In genomic region chr19:17329061-17329767, GRCh38 we compare ENCODE assay signal across 12 cellular contexts. TPM values are rescaled to one million over a fixed set of nuclear protein-coding genes. Genes with fewer than 3 reads are reported as not detected.
DNase-seq lines count a peak whose midpoint lies in the region; ATAC-seq and TF ChIP-seq lines count a peak whose summit lies in the region.
"Had no signal": no experiment of that assay in that cellular context is flagged by ENCODE, and none has a peak within 500 bp of the region (broad histone marks: within the 10 kb centered on the region; RNA-seq: fewer than 3 reads in every experiment).

No MANE protein-coding gene starts in this region.

- no peak overlapping the region for H2AFZ ChIP-seq in Karpas-422 (ENCODE audit: low read length)

- no peak overlapping the region for H3K4me2 ChIP-seq in Karpas-422 (ENCODE audit: low read depth, low read length, poor library complexity, severe bottlenecking)

- H4K20me1 ChIP-seq in Karpas-422 (ENCODE audit: insufficient read depth, low read depth, low read length), result no peaks in the 10 kb centered on the region

- TF ChIP-seq CTCF in CD4-positive, alpha-beta T cell (IDR thresholded peaks at IDR 0.05), result no peak

- POLR2A ChIA-PET in CD4-positive, alpha-beta T cell (lab: Charles Lee), result interaction anchor here (1.2 to 3.5 kb wide), 2 partner anchors 20 to 36 kb away, joined by 3 to 29 read pairs; partner anchors contain the start of gene DDA1
- POLR2A ChIA-PET in naive thymus-derived CD8-positive, alpha-beta T cell (lab: Charles Lee), result interaction anchor here (0.7 to 2.9 kb wide), 7 partner anchors 20 to 254 kb away, joined by 3 to 12 read pairs (median 3); partner anchors contain the start of genes ABHD8, DDA1 and HAUS8

- H3K27ac Mint-ChIP-seq in CD4-positive, alpha-beta T cell, result no peak overlapping the region
- no peak overlapping the region for H3K27ac Mint-ChIP-seq in dendritic cell treated with granulocyte-macrophage colony-stimulating factor and Interleukin-4, amounts not matched to agents 40 ng/mL and 50 ng/mL, for 4 days
- H3K27ac Mint-ChIP-seq in naive thymus-derived CD8-positive, alpha-beta T cell, result peak overlapping the region in 3 of 10 donors; percentile 13 to 61 (median 43)
- H3K27ac Mint-ChIP-seq: brain had no signal

- peak overlapping the region; percentile 52; the same call in 1 of the 2 replicates for H3K9ac ChIP-seq in HUES64 (ENCODE audit: low read depth, low read length)
- no peak overlapping the region for H3K9ac ChIP-seq in Karpas-422 (ENCODE audit: low read length)

- H3K27me3 Mint-ChIP-seq in CD4-positive, alpha-beta T cell, result no peaks in the 10 kb centered on the region
- H3K27me3 Mint-ChIP-seq in dendritic cell treated with granulocyte-macrophage colony-stimulating factor and Interleukin-4, amounts not matched to agents 40 ng/mL and 50 ng/mL, for 4 days, result peaks cover 35% of the 10 kb centered on the region
- H3K27me3 Mint-ChIP-seq in naive thymus-derived CD8-positive, alpha-beta T cell, result no peaks in the 10 kb centered on the region

- H3K4me1 ChIP-seq in HUES64 (ENCODE audit: insufficient read depth, low read length) (0 out of 2 replicates have a peak, but pooled peaks cover 4% of the 10 kb centered on the region), Karpas-422 (ENCODE audit: low read length) (peaks cover 5% of the 10 kb centered on the region)
- H3K4me1 ChIP-seq: foreskin keratinocyte had no signal

- no peaks in the 10 kb centered on the region for H3K9me3 ChIP-seq in CD4-positive, alpha-beta T cell (ENCODE audit: control insufficient read depth, low read length)
- no peaks in the 10 kb centered on the region for H3K9me3 ChIP-seq in HUES64 (ENCODE audit: insufficient read depth, low read depth, low read length)
- no peaks in the 10 kb centered on the region for H3K9me3 ChIP-seq in Karpas-422 (ENCODE audit: low read length)

- ATAC-seq in CD4-positive, alpha-beta T cell (ENCODE audit: poor library complexity), result peak; percentile 24
- peak; percentile 48 to 59 for ATAC-seq in naive thymus-derived CD8-positive, alpha-beta T cell
- ATAC-seq in GM21367 (IDR thresholded peaks at IDR 0.05; ENCODE audit: unreplicated experiment), result no peak
- ATAC-seq: foreskin keratinocyte had no signal

- DNase-seq in CD4-positive, alpha-beta T cell, result peak in 3 of 10 experiments; percentile 15 to 22 (median 16)
- peak in 4 of 10 donors; percentile 31 to 44 (median 41) for DNase-seq in naive thymus-derived CD8-positive, alpha-beta T cell
- DNase-seq in Karpas-422 (no peak), RPMI8226 (no peak), NCI-H2029 (lab: John Stamatoyannopoulos, UW) (no peak)
- DNase-seq: foreskin keratinocyte, NCI-H1930 had no signal

- no peaks in the 10 kb centered on the region for H3K9me3 Mint-ChIP-seq in CD4-positive, alpha-beta T cell
- H3K9me3 Mint-ChIP-seq in dendritic cell treated with granulocyte-macrophage colony-stimulating factor and Interleukin-4, amounts not matched to agents 40 ng/mL and 50 ng/mL, for 4 days, result no peaks in the 10 kb centered on the region
- no peaks in the 10 kb centered on the region for H3K9me3 Mint-ChIP-seq in naive thymus-derived CD8-positive, alpha-beta T cell
- H3K9me3 Mint-ChIP-seq: neural crest cell had no signal

- H3K27me3 ChIP-seq in CD4-positive, alpha-beta T cell (ENCODE audit: control insufficient read depth, insufficient read depth, low read length), result no peaks in the 10 kb centered on the region
- H3K27me3 ChIP-seq in HUES64 (ENCODE audit: insufficient read depth, low read length), result peaks cover 7% of the 10 kb centered on the region
- no peaks in the 10 kb centered on the region for H3K27me3 ChIP-seq in Karpas-422 (ENCODE audit: low read length)

- CTCF ChIA-PET in CD4-positive, alpha-beta T cell (lab: Charles Lee), result interaction anchor here (3.5 kb wide), 1 partner anchor 24 kb away, joined by 13 read pairs; the partner anchor contains the start of gene MRPL34

- H3K4me3 ChIP-seq in HUES64 (ENCODE audit: low read length) (peak overlapping the region; percentile 47), Karpas-422 (ENCODE audit: low read length) (no peak overlapping the region)

- no peak overlapping the region for H3K27ac ChIP-seq in CD4-positive, alpha-beta T cell (ENCODE audit: low read depth, low read length)
- H3K27ac ChIP-seq in HUES64 (ENCODE audit: low read depth, low read length), result no peak overlapping the region
- H3K27ac ChIP-seq in Karpas-422 (ENCODE audit: low read length), result no peak overlapping the region
- H3K27ac ChIP-seq: foreskin keratinocyte had no signal

- peaks cover 5% of the 10 kb centered on the region for H3K36me3 Mint-ChIP-seq in CD4-positive, alpha-beta T cell (ENCODE audit: low read depth)
- H3K36me3 Mint-ChIP-seq in dendritic cell treated with granulocyte-macrophage colony-stimulating factor and Interleukin-4, amounts not matched to agents 40 ng/mL and 50 ng/mL, for 4 days (ENCODE audit: low read depth), result peaks cover 92% of the 10 kb centered on the region
- no peaks in the 10 kb centered on the region for H3K36me3 Mint-ChIP-seq in naive thymus-derived CD8-positive, alpha-beta T cell

- H3K9me2 ChIP-seq in Karpas-422 (replicated peaks; ENCODE audit: insufficient read depth, low read length), result no peaks in the 10 kb centered on the region

- peak overlapping the region; percentile 73 for H3K4me3 Mint-ChIP-seq in CD4-positive, alpha-beta T cell
- H3K4me3 Mint-ChIP-seq in dendritic cell treated with granulocyte-macrophage colony-stimulating factor and Interleukin-4, amounts not matched to agents 40 ng/mL and 50 ng/mL, for 4 days, result peak overlapping the region; percentile 51
- peak overlapping the region in 9 of 10 donors; percentile 30 to 81 (median 72) for H3K4me3 Mint-ChIP-seq in naive thymus-derived CD8-positive, alpha-beta T cell
- H3K4me3 Mint-ChIP-seq: brain had no signal

- 53% methylated on average over 69 of the region's 69 CpGs for WGBS in HUES64

- intact Hi-C loops in CD4-positive, alpha-beta T cell (cut with DNase I, micrococcal nuclease), result no loop called here
- intact Hi-C loops in dendritic cell treated with granulocyte-macrophage colony-stimulating factor and Interleukin-4, amounts not matched to agents 40 ng/mL and 50 ng/mL, for 4 days (cut with micrococcal nuclease), result no loop called here

- H3K36me3 ChIP-seq in HUES64 (ENCODE audit: insufficient read depth, low read length), result peaks cover 23% of the 10 kb centered on the region
- H3K36me3 ChIP-seq in Karpas-422 (ENCODE audit: insufficient read depth, low read length), result no peaks in the 10 kb centered on the region

- no peaks in the 10 kb centered on the region for H3K79me2 ChIP-seq in Karpas-422 (ENCODE audit: low read length)

- peaks cover 20% of the 10 kb centered on the region for H3K4me1 Mint-ChIP-seq in CD4-positive, alpha-beta T cell (ENCODE audit: low read depth)
- H3K4me1 Mint-ChIP-seq in dendritic cell treated with granulocyte-macrophage colony-stimulating factor and Interleukin-4, amounts not matched to agents 40 ng/mL and 50 ng/mL, for 4 days (ENCODE audit: low read depth), result peaks cover 49% of the 10 kb centered on the region
- peaks cover 9 to 37% (median 20%) of the 10 kb centered on the region in 4 donors for H3K4me1 Mint-ChIP-seq in naive thymus-derived CD8-positive, alpha-beta T cell

RNA-seq across cellular contexts. Expression of gene ANO8, which starts 5.4 kb away (rescaled TPM):
- total RNA-seq in CD4-positive, alpha-beta T cell, result 10 to 100 TPM; 15.3 TPM
- polyA plus RNA-seq in HUES64 (2013, experiment 1 of 2), result 10.3 TPM
- 12.1 TPM for polyA plus RNA-seq in HUES64 (2013, experiment 2 of 2)
- total RNA-seq in naive thymus-derived CD8-positive, alpha-beta T cell, result 10 to 100 TPM; 15.7 to 18.4 TPM
- polyA plus RNA-seq in naive thymus-derived CD8-positive, alpha-beta T cell, result under 1 TPM; 0.08 to 0.29 (median 0.20) TPM
- total RNA-seq in Karpas-422 (2014; rRNA removed; shearing (Covaris generic); ENCODE audit: low replicate concordance), result 0.82 and 2.3 TPM in 2 replicates

RNA-seq across cellular contexts. Expression of gene GTPBP3, which starts 8.1 kb away (rescaled TPM):
- 10 to 100 TPM; 21.2 to 24.0 TPM for total RNA-seq in CD4-positive, alpha-beta T cell
- 27.5 TPM for polyA plus RNA-seq in HUES64 (2013, experiment 1 of 2)
- polyA plus RNA-seq in HUES64 (2013, experiment 2 of 2), result 24.0 TPM
- 10 to 100 TPM; 51.4 to 55.6 TPM for total RNA-seq in naive thymus-derived CD8-positive, alpha-beta T cell
- polyA plus RNA-seq in naive thymus-derived CD8-positive, alpha-beta T cell, result 10 to 100 TPM in 2 of 3 donors, 1 to 10 TPM in 1; 6.6 to 13.6 (median 10.3) TPM
- total RNA-seq in Karpas-422 (2014; rRNA removed; shearing (Covaris generic); ENCODE audit: low replicate concordance), result 29.3 and 88.1 TPM in 2 replicates

RNA-seq across cellular contexts. Expression of gene DDA1, which starts 19.9 kb away (rescaled TPM):
- 10 to 100 TPM; 41.4 to 43.4 TPM for total RNA-seq in CD4-positive, alpha-beta T cell
- polyA plus RNA-seq in HUES64 (2013, experiment 1 of 2), result 50.7 TPM
- 48.0 TPM for polyA plus RNA-seq in HUES64 (2013, experiment 2 of 2)
- total RNA-seq in naive thymus-derived CD8-positive, alpha-beta T cell, result 10 to 100 TPM; 31.2 to 32.2 TPM
- 10 to 100 TPM; 23.7 to 32.6 (median 23.9) TPM for polyA plus RNA-seq in naive thymus-derived CD8-positive, alpha-beta T cell
- 24.4 and 33.0 TPM in 2 replicates for total RNA-seq in Karpas-422 (2014; rRNA removed; shearing (Covaris generic); ENCODE audit: low replicate concordance)

RNA-seq across cellular contexts. Expression of gene MRPL34, which starts 23.5 kb away (rescaled TPM):
- total RNA-seq in CD4-positive, alpha-beta T cell, result 10 to 100 TPM; 28.4 to 28.7 TPM
- polyA plus RNA-seq in HUES64 (2013, experiment 1 of 2), result 68.6 TPM
- polyA plus RNA-seq in HUES64 (2013, experiment 2 of 2), result 78.5 TPM
- total RNA-seq in naive thymus-derived CD8-positive, alpha-beta T cell, result 10 to 100 TPM; 69.3 to 71.1 TPM
- 100 to 1,000 TPM; 216 to 221 (median 221) TPM for polyA plus RNA-seq in naive thymus-derived CD8-positive, alpha-beta T cell
- total RNA-seq in Karpas-422 (2014; rRNA removed; shearing (Covaris generic); ENCODE audit: low replicate concordance), result 34.0 and 68.6 TPM in 2 replicates

RNA-seq across cellular contexts. Expression of gene ABHD8, which starts 26.0 kb away (rescaled TPM):
- 1 to 10 TPM; 4.4 to 4.6 TPM for total RNA-seq in CD4-positive, alpha-beta T cell
- polyA plus RNA-seq in HUES64 (2013, experiment 1 of 2), result 7.6 TPM
- polyA plus RNA-seq in HUES64 (2013, experiment 2 of 2), result 8.1 TPM
- 10 to 100 TPM; 10.4 TPM for total RNA-seq in naive thymus-derived CD8-positive, alpha-beta T cell
- 1 to 10 TPM; 6.4 to 9.2 (median 9.0) TPM for polyA plus RNA-seq in naive thymus-derived CD8-positive, alpha-beta T cell
- total RNA-seq in Karpas-422 (2014; rRNA removed; shearing (Covaris generic); ENCODE audit: low replicate concordance), result 0.37 and 2.0 TPM in 2 replicates
